In genomic region chr5:89583534-89583933, GRCh38 we compare ENCODE assay signal across 28 cellular contexts.
"Had no signal": no experiment of that assay in that cellular context is flagged by ENCODE, and none has a peak within 500 bp of the region (broad histone marks: within the 10 kb centered on the region; RNA-seq: fewer than 3 reads in every experiment).

No MANE protein-coding gene starts in this region.

- H2AFZ ChIP-seq: parathyroid adenoma had no signal

- H3K36me3 ChIP-seq: left lung, lower lobe of right lung, neutrophil, right atrium auricular region, suprapubic skin, thoracic aorta, tibial artery, upper lobe of right lung had no signal

- H3K4me1 Mint-ChIP-seq: naive thymus-derived CD4-positive, alpha-beta T cell; nephron had no signal

- H3K27ac Mint-ChIP-seq: naive thymus-derived CD4-positive, alpha-beta T cell; nephron; stimulated activated naive B cell treated with anti-CD40 and anti-IgM and Interleukin-4, amounts not matched to agents 10 μg/mL and 1 μg/mL and 100 μg/mL, for 72 hours had no signal

- H3K4me3 Mint-ChIP-seq: naive thymus-derived CD4-positive, alpha-beta T cell; nephron; neural crest cell; stimulated activated naive B cell treated with anti-CD40 and anti-IgM and Interleukin-4, amounts not matched to agents 10 μg/mL and 1 μg/mL and 100 μg/mL, for 72 hours had no signal

- H3K27me3 Mint-ChIP-seq: naive thymus-derived CD4-positive, alpha-beta T cell; stimulated activated naive B cell treated with anti-CD40 and anti-IgM and Interleukin-4, amounts not matched to agents 10 μg/mL and 1 μg/mL and 100 μg/mL, for 72 hours had no signal

- H3K9me3 ChIP-seq: lower lobe of right lung, mucosa of descending colon, neutrophil, psoas muscle, suprapubic skin, thoracic aorta, upper lobe of right lung had no signal

- H3K9ac ChIP-seq: parathyroid adenoma had no signal

- H3K79me2 ChIP-seq: parathyroid adenoma had no signal

- ATAC-seq: left colon; left lung; lower lobe of right lung; mucosa of descending colon; naive thymus-derived CD4-positive, alpha-beta T cell; sciatic nerve; stimulated activated naive B cell treated with anti-CD40 and anti-IgM and Interleukin-4, amounts not matched to agents 10 μg/mL and 1 μg/mL and 100 μg/mL, for 72 hours; stimulated activated naive CD8-positive, alpha-beta T cell treated with anti-CD3 and anti-CD28 coated beads, Interleukin-15, Interleukin-2, amounts not matched to agents 100 U/mL and 50 U/mL, for 24 hours; upper lobe of right lung had no signal

- H3K36me3 Mint-ChIP-seq: naive thymus-derived CD4-positive, alpha-beta T cell had no signal

- H3K4me3 ChIP-seq: left lung, lower lobe of right lung, mucosa of descending colon, psoas muscle, right atrium auricular region, skin epidermis, suprapubic skin, thoracic aorta, tibial artery, upper lobe of right lung had no signal

- H3K4me1 ChIP-seq: left lung, lower lobe of right lung, parathyroid adenoma, right atrium auricular region, suprapubic skin, upper lobe of right lung had no signal

- H3K27ac ChIP-seq: left lung, lower lobe of right lung, neutrophil, parathyroid adenoma, right atrium auricular region, skin epidermis, suprapubic skin, thoracic aorta, tibial artery, upper lobe of right lung had no signal

- DNase-seq: hippocampal formation; kidney; left colon; left lung; lower lobe of right lung; midbrain; mucosa of descending colon; naive thymus-derived CD4-positive, alpha-beta T cell; occipital lobe; psoas muscle; stimulated activated CD4-positive, alpha-beta T cell treated with anti-CD3 and anti-CD28 coated beads, Interleukin-12 subunit alpha, Interleukin-12 subunit beta, amount 100 ng/mL, for 4 hours; stimulated activated CD4-positive, alpha-beta T cell treated with anti-CD3 and anti-CD28 coated beads, Interleukin-15, amount 100 ng/mL, for 24 hours; stimulated activated CD4-positive, alpha-beta T cell treated with anti-CD3 and anti-CD28 coated beads, Interleukin-2, amount 100 ng/mL, for 24 hours; stimulated activated CD4-positive, alpha-beta T cell treated with anti-CD3 and anti-CD28 coated beads, Interleukin-4, amount 100 ng/mL, for 1 hour; stimulated activated naive B cell treated with anti-CD40 and anti-IgM and Interleukin-4, amounts not matched to agents 10 μg/mL and 1 μg/mL and 100 μg/mL, for 72 hours; stimulated activated naive CD8-positive, alpha-beta T cell treated with anti-CD3 and anti-CD28 coated beads, Interleukin-15, Interleukin-2, amounts not matched to agents 100 U/mL and 50 U/mL, for 24 hours; tibial artery; trophoblast cell; upper lobe of right lung had no signal

- H3K27me3 ChIP-seq: left lung, neutrophil, right atrium auricular region, suprapubic skin, tibial artery, upper lobe of right lung had no signal
